Comparison of ENCODE assay signal across 8 cellular contexts in the genomic region with DNA sequence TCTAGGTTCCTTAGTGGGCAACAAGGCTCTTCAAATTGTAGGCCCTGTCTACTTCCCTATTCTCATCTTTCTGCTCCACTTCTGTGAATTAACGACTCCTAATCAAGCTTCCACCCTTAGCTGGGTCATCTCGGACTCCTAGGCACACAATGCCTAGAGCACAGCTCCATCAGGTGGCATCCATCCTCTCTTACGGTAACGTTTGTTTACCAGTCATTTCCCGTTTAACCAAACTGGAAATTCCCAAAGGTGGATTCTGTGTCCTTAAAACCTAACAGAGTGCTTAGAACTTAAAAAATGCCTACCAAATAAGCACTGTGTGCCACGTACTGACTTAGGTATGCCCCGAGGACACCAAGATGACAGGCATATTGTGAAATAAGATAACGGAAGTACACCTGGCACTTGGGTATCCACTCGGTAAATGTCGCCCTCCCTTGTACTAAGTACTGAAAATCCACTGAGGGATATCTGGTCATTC. TPM values are rescaled to one million over a fixed set of nuclear protein-coding genes. Genes with fewer than 3 reads are reported as not detected.
DNase-seq lines count a peak whose midpoint lies in the region; ATAC-seq and TF ChIP-seq lines count a peak whose summit lies in the region.

No MANE protein-coding gene starts in this region.

- intact Hi-C loops in left lung (cut with DNase I), result no loop called here

- TF ChIP-seq CTCF in left lung (IDR thresholded peaks at IDR 0.05), result no peak
- no peak for TF ChIP-seq CTCF in upper lobe of left lung (IDR thresholded peaks at IDR 0.05)

- no peaks in the 10 kb centered on the region for H3K9me3 ChIP-seq in left lung
- H3K9me3 ChIP-seq in upper lobe of left lung, result no peaks in the 10 kb centered on the region

- WGBS in upper lobe of left lung, 2 donors, result 7% methylated on average over 10 of the region's 10 CpGs

- peak overlapping the region; percentile 84 to 87 for H3K4me3 ChIP-seq in left lung
- peak overlapping the region in 3 of 4 donors; percentile 66 to 97 (median 96) for H3K4me3 ChIP-seq in upper lobe of left lung

- no peak for TF ChIP-seq EP300 in upper lobe of left lung (IDR thresholded peaks at IDR 0.05)

- H3K27me3 ChIP-seq in left lung (no peaks in the 10 kb centered on the region), upper lobe of left lung (no peaks in the 10 kb centered on the region)

- H3K27ac ChIP-seq in left lung, result peak overlapping the region; percentile 77 to 88
- H3K27ac ChIP-seq in upper lobe of left lung, result peak overlapping the region in 2 of 4 donors; percentile 86 to 87

- H3K4me1 ChIP-seq in left lung (peaks cover 11 to 40% of the 10 kb centered on the region in 2 donors), upper lobe of left lung (peaks cover 30 to 39% (median 35%) of the 10 kb centered on the region in 4 donors)

- DNase-seq in NCI-H748 (lab: John Stamatoyannopoulos, UW; ENCODE audit: unreplicated experiment) (peak; percentile 30), NCI-H748 treated with DMSO at 0.1 percent for 48 hours (lab: John Stamatoyannopoulos, UW) (no peak), NAMALWA (ENCODE audit: low spot score) (peak; percentile 81), astrocyte of the hippocampus (ENCODE audit: low read depth, low spot score) (peak; percentile 26), left lung (no peak), upper lobe of left lung (no peak), NCI-H2227 treated with DMSO at 0.1 percent for 48 hours (lab: John Stamatoyannopoulos, UW) (no peak)
- no peak for DNase-seq in stimulated activated CD4-positive, alpha-beta T cell treated with anti-CD3 and anti-CD28 coated beads, Interleukin-1b, Interleukin-23, amount 100 ng/mL, for 48 hours

- H3K36me3 ChIP-seq in left lung (peaks cover 4 to 9% of the 10 kb centered on the region in 2 donors), upper lobe of left lung (peaks cover 2 to 13% (median 8%) of the 10 kb centered on the region in 4 donors)

- no peak for TF ChIP-seq POLR2A in upper lobe of left lung (IDR thresholded peaks at IDR 0.05)

- ATAC-seq in left lung (peak; percentile 3), upper lobe of left lung (ENCODE audit: low FRiP score in 2 of 2) (no peak)

RNA-seq across cellular contexts. Expression of a gene that starts 1.5 kb away (rescaled TPM):
- 10 to 100 TPM; 78.7 to 97.3 TPM for total RNA-seq in left lung
- total RNA-seq in upper lobe of left lung, result 10 to 100 TPM; 56.5 to 97.9 (median 76.7) TPM

Comparison
In these comparisons a context has a peak if more than half of its experiments do, and no peak if none do; other contexts are left out.
1. DNase-seq: peak in NCI-H748 (single experiment), NAMALWA (single experiment) and astrocyte of the hippocampus (single experiment); none in NCI-H748 treated with DMSO at 0.1 percent for 48 hours (single experiment), left lung (0 of 2), upper lobe of left lung (0 of 2), stimulated activated CD4-positive, alpha-beta T cell treated with anti-CD3 and anti-CD28 coated beads, Interleukin-1b, Interleukin-23, amount 100 ng/mL, for 48 hours (single experiment) and NCI-H2227 treated with DMSO at 0.1 percent for 48 hours (single experiment).